7 cellular contexts compared by ENCODE assay signal in genomic region chr11:64317325-64317960, GRCh38. TPM values are rescaled to one million over a fixed set of nuclear protein-coding genes. Genes with fewer than 3 reads are reported as not detected.
DNase-seq lines count a peak whose midpoint lies in the region; ATAC-seq and TF ChIP-seq lines count a peak whose summit lies in the region.

Gene TRMT112 (minus strand): TSS chr11:64317559. CDS start chr11:64317526, 33 bp downstream.

- peak within 1 kb of the TSS; percentile 79 for H3K4me2 ChIP-seq in hepatocyte

- H3K27me3 ChIP-seq in hepatocyte = no peaks in the 10 kb centered on the region

- no peaks in the 10 kb centered on the region for H4K20me1 ChIP-seq in hepatocyte (ENCODE audit: insufficient read depth, poor library complexity, severe bottlenecking)

- DNase-seq in NCI-H2081 (lab: John Stamatoyannopoulos, UW) = peak; percentile 88 to 97
- peak; percentile 92 for DNase-seq in T1000 (lab: John Stamatoyannopoulos, UW)
- peak; percentile 98 for DNase-seq in astrocyte of the hippocampus (ENCODE audit: low read depth, low spot score)
- DNase-seq in hepatocyte (ENCODE audit: low spot score) = peak; percentile 98
- DNase-seq in retina = peak; percentile 96

- H2AFZ ChIP-seq in hepatocyte = peak within 1 kb of the TSS; percentile 73

- peak; percentile 48 for ATAC-seq in GM18505 (IDR thresholded peaks at IDR 0.05; ENCODE audit: unreplicated experiment)
- peak; percentile 50 for ATAC-seq in HG02973 (IDR thresholded peaks at IDR 0.05; ENCODE audit: unreplicated experiment)

- no peaks in the 10 kb centered on the region for H3K9me2 ChIP-seq in hepatocyte (replicated peaks; ENCODE audit: insufficient read depth)

- H3K27ac ChIP-seq in hepatocyte = peak within 1 kb of the TSS; percentile 98

- H3K4me3 ChIP-seq in hepatocyte = peak within 1 kb of the TSS; percentile 76

- under 1% methylated on average over 42 of the region's 43 CpGs for WGBS in hepatocyte (ENCODE audit: low lambda C conversion rate, missing lambda C conversion rate)

- peaks cover 32% of the 10 kb centered on the region for H3K79me2 ChIP-seq in hepatocyte

- H3K36me3 ChIP-seq in hepatocyte (replicated peaks; ENCODE audit: insufficient read depth, low read depth) = no peaks in the 10 kb centered on the region

- H3K4me1 ChIP-seq in hepatocyte (ENCODE audit: insufficient read depth) = peaks cover 25% of the 10 kb centered on the region

- H3K9me3 ChIP-seq in hepatocyte (ENCODE audit: low read depth) = no peaks in the 10 kb centered on the region

- no peak for TF ChIP-seq CTCF in hepatocyte (IDR thresholded peaks at IDR 0.05; ENCODE audit: poor library complexity)

- peak; percentile 91 for TF ChIP-seq POLR2A in GM18505 (IDR thresholded peaks at IDR 0.05; ENCODE audit: borderline replicate concordance, extremely low read depth, insufficient read depth, insufficient read length)

RNA-seq across cellular contexts. Expression of gene TRMT112, which starts in this region (rescaled TPM):
- 210 and 244 TPM in 2 replicates for total RNA-seq in hepatocyte
- polyA plus RNA-seq in hepatocyte = 292 and 311 TPM in 2 replicates

Comparison
In these comparisons a context has a peak if more than half of its experiments do, and no peak if none do; other contexts are left out.
1. Peak in every context shown above with its lines: DNase-seq, ATAC-seq, H3K4me3 ChIP-seq and H3K27ac ChIP-seq.